Comparison of ENCODE assay signal across 12 cellular contexts in genomic region chr6:138546733-138547185, GRCh38. TPM values are rescaled to one million over a fixed set of nuclear protein-coding genes. Genes with fewer than 3 reads are reported as not detected.
DNase-seq lines count a peak whose midpoint lies in the region; ATAC-seq and TF ChIP-seq lines count a peak whose summit lies in the region.
"Had no signal": no experiment of that assay in that cellular context is flagged by ENCODE, and none has a peak within 500 bp of the region (broad histone marks: within the 10 kb centered on the region; RNA-seq: fewer than 3 reads in every experiment).

No MANE protein-coding gene starts in this region.

- no peak for ATAC-seq in left ventricle myocardium superior
- ATAC-seq in stimulated activated naive CD8-positive, alpha-beta T cell treated with anti-CD3 and anti-CD28 coated beads, Interleukin-15, Interleukin-2, amounts not matched to agents 100 U/mL and 50 U/mL, for 24 hours: peak; percentile 61

- no peak for TF ChIP-seq CTCF in cardiac muscle cell (IDR thresholded peaks at IDR 0.05; ENCODE audit: low read depth, low read length)
- no peak for TF ChIP-seq CTCF in epithelial cell of esophagus (IDR thresholded peaks at IDR 0.05; ENCODE audit: insufficient read depth, low read depth, low read length, missing control alignments)
- no peak for TF ChIP-seq CTCF in right atrium auricular region (IDR thresholded peaks at IDR 0.05)

- H3K9me3 ChIP-seq in cardiac muscle cell (ENCODE audit: low read depth) (no peaks in the 10 kb centered on the region), right atrium auricular region (no peaks in the 10 kb centered on the region)
- H3K9me3 ChIP-seq: SK-N-SH had no signal

- H3K4me3 ChIP-seq in cardiac muscle cell: no peak overlapping the region
- H3K4me3 ChIP-seq in epithelial cell of esophagus (ENCODE audit: low read length): no peak overlapping the region
- no peak overlapping the region for H3K4me3 ChIP-seq in right atrium auricular region

- H3K4me1 ChIP-seq in cardiac muscle cell (ENCODE audit: low read depth) (peaks cover 20% of the 10 kb centered on the region), right atrium auricular region (peaks cover 0 to 29% of the 10 kb centered on the region in 2 donors)

- DNase-seq in cardiac muscle cell (ENCODE audit: low read depth in 1 of 2, low spot score in 1 of 2) (no peak), left ventricle myocardium superior (no peak), RKO (ENCODE audit: low spot score) (peak; percentile 12), epithelial cell of esophagus (ENCODE audit: low read depth) (peak; percentile 46), NCI-H2171 (lab: John Stamatoyannopoulos, UW) (no peak), right atrium auricular region (ENCODE audit: low spot score) (no peak), NCI-H526 treated with DMSO at 0.1 percent for 48 hours (lab: John Stamatoyannopoulos, UW) (no peak)
- DNase-seq in stimulated activated naive CD8-positive, alpha-beta T cell treated with anti-CD3 and anti-CD28 coated beads, Interleukin-15, Interleukin-2, amounts not matched to agents 100 U/mL and 50 U/mL, for 24 hours: no peak
- DNase-seq: C1 segment of cervical spinal cord; effector CD4-positive, alpha-beta T cell; NCI-H1694; SK-N-SH had no signal

- H3K27me3 ChIP-seq in cardiac muscle cell: no peaks in the 10 kb centered on the region
- H3K27me3 ChIP-seq in right atrium auricular region: no peaks in the 10 kb centered on the region

- H3K27ac ChIP-seq in cardiac muscle cell (peak overlapping the region; percentile 6), right atrium auricular region (no peak overlapping the region)

- intact Hi-C loops in left ventricle myocardium superior (cut with micrococcal nuclease): no loop called here

- H3K36me3 ChIP-seq in cardiac muscle cell (no peaks in the 10 kb centered on the region), right atrium auricular region (no peaks in the 10 kb centered on the region)

RNA-seq across cellular contexts. Expression of gene NHSL1, which starts 47.5 kb away (rescaled TPM):
- total RNA-seq in cardiac muscle cell (8.4 and 11.3 TPM in 2 replicates), left ventricle myocardium superior (53.0 TPM), right atrium auricular region (10 to 100 TPM; 34.3 to 41.6 TPM)
- 6.0 and 6.6 TPM in 2 replicates for polyA plus RNA-seq in cardiac muscle cell

Comparison
In these comparisons a context has a peak if more than half of its experiments do, and no peak if none do; other contexts are left out.
1. DNase-seq: peak in RKO (single experiment) and epithelial cell of esophagus (single experiment); none in cardiac muscle cell (0 of 2), left ventricle myocardium superior (single experiment), stimulated activated naive CD8-positive, alpha-beta T cell treated with anti-CD3 and anti-CD28 coated beads, Interleukin-15, Interleukin-2, amounts not matched to agents 100 U/mL and 50 U/mL, for 24 hours (single experiment), NCI-H2171 (single experiment), right atrium auricular region (single experiment) and NCI-H526 treated with DMSO at 0.1 percent for 48 hours (single experiment).